Comparison of ENCODE assay signal across 1 cellular context in the genomic region with DNA sequence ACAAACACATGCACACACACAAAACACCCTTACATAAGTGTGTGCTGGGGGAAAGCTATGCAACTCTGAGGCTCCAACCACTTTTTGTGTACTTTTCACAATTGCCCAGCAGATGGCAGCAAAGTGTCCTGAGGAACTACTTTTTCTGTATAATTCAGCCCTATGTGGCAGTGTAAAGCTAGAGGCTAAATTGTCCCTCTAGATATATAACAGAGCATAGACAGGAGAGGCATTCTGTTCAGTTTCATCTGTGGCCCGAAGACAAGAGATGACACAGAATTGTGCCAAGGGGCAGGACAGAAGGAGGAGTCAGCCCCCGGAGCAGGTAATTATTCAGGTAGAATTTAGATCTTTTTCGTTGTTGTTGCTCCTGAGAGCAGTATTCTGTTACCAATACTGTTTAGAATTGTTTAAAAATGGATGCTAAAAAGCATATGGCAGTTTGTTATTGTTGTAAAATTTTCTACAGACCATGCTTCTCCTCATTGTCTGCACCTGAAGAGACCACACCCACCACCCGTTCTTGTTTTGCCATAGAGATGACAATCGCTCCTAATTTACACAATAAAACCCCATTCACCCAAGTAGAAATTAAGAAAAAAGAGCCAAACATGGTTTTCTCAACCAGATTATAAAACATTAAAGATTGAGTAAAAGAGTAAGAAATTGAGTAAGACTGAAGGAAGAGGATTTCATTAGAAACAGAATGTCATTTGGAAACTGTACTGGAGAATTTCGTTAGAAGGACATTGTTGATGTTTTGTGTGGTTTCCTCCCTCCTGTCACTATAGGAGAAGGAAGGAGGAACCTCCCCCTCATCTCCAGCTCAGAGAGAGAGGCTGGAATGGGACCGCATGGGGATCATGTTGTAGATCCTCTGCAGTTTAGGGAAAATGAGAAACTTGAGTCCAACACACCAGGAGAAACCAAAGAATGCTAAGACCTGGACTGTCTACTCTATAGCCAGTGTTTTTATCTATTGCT.
TF ChIP-seq lines count a peak whose summit lies in the region.

No MANE protein-coding gene starts in this region.

TF ChIP-seq in endothelial cell of umbilical vein, 7 proteins besides CTCF, POLR2A, EP300 and RAD21:
- TF ChIP-seq MYC (IDR thresholded peaks at IDR 0.05; ENCODE audit: low read depth, low read length) (no peak), GATA2 (IDR thresholded peaks at IDR 0.05; ENCODE audit: insufficient read depth, insufficient read length, low read depth, low read length) (no peak), EZH2 (IDR thresholded peaks at IDR 0.05; ENCODE audit: borderline replicate concordance, low read depth, low read length, severe bottlenecking) (no peak), POLR2AphosphoS5 (IDR thresholded peaks at IDR 0.05; ENCODE audit: insufficient read depth, low read depth, low read length) (no peak)
- TF ChIP-seq, protein P1, sequence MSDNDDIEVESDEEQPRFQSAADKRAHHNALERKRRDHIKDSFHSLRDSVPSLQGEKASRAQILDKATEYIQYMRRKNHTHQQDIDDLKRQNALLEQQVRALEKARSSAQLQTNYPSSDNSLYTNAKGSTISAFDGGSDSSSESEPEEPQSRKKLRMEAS (IDR thresholded peaks at IDR 0.05; ENCODE audit: insufficient read depth, insufficient read length) = no peak
